In genomic region chr7:100694196-100694745, GRCh38 we compare ENCODE assay signal across 8 cellular contexts. TPM values are rescaled to one million over a fixed set of nuclear protein-coding genes. Genes with fewer than 3 reads are reported as not detected.
A peak's percentile ranks its signal among the peaks of the same experiment; 100 is the strongest.
DNase-seq lines count a peak whose midpoint lies in the region; ATAC-seq and TF ChIP-seq lines count a peak whose summit lies in the region.

GIGYF1 (minus strand) TSS chr7:100694250; CDS start chr7:100688238, 6,012 bp downstream.

- ATAC-seq in left ventricle myocardium superior = peak; percentile 42
- ATAC-seq in HG02623 (IDR thresholded peaks at IDR 0.05; ENCODE audit: unreplicated experiment) = no peak

- DNase-seq in CD1c-positive myeloid dendritic cell (ENCODE audit: extremely low spot score) (peak; percentile 79), GM20000 (ENCODE audit: low spot score) (peak; percentile 93), LoVo (ENCODE audit: low spot score) (peak; percentile 81), T-helper 1 cell (peak; percentile 59 to 76 (median 65)), anterior cingulate cortex (lab: John Stamatoyannopoulos, UW) (peak in 54 of 58 donors; percentile 6 to 85 (median 68)), left ventricle myocardium superior (peak; percentile 89), progenitor cell of endocrine pancreas (ENCODE audit: low spot score, unreplicated experiment) (no peak)

- H3K27me3 Mint-ChIP-seq in progenitor cell of endocrine pancreas = peaks cover 11% of the 10 kb centered on the region

- intact Hi-C loops in left ventricle myocardium superior (cut with micrococcal nuclease) = no loop called here

- H3K4me3 Mint-ChIP-seq in progenitor cell of endocrine pancreas (ENCODE audit: low read depth) = peak within 1 kb of the TSS; percentile 90

- H3K36me3 Mint-ChIP-seq in progenitor cell of endocrine pancreas (ENCODE audit: insufficient read depth) = no peaks in the 10 kb centered on the region

- H3K4me1 Mint-ChIP-seq in progenitor cell of endocrine pancreas (ENCODE audit: low read depth) = peaks cover 16% of the 10 kb centered on the region

- H3K27ac Mint-ChIP-seq in progenitor cell of endocrine pancreas = peak within 1 kb of the TSS; percentile 91

- H3K9me3 Mint-ChIP-seq in progenitor cell of endocrine pancreas (ENCODE audit: low read depth) = no peaks in the 10 kb centered on the region

- TF ChIP-seq CTCF in GM20000 (IDR thresholded peaks at IDR 0.05; ENCODE audit: extremely low read depth, missing control alignments) = no peak
- TF ChIP-seq CTCF in progenitor cell of endocrine pancreas (IDR thresholded peaks at IDR 0.05; ENCODE audit: unreplicated experiment) = no peak

RNA-seq across cellular contexts. Expression of gene GIGYF1, which starts in this region (rescaled TPM):
- total RNA-seq in left ventricle myocardium superior (29.4 TPM), progenitor cell of endocrine pancreas (89.3 and 95.1 TPM in 2 replicates)
